ENCODE assay signal across 8 cellular contexts in the genomic region with DNA sequence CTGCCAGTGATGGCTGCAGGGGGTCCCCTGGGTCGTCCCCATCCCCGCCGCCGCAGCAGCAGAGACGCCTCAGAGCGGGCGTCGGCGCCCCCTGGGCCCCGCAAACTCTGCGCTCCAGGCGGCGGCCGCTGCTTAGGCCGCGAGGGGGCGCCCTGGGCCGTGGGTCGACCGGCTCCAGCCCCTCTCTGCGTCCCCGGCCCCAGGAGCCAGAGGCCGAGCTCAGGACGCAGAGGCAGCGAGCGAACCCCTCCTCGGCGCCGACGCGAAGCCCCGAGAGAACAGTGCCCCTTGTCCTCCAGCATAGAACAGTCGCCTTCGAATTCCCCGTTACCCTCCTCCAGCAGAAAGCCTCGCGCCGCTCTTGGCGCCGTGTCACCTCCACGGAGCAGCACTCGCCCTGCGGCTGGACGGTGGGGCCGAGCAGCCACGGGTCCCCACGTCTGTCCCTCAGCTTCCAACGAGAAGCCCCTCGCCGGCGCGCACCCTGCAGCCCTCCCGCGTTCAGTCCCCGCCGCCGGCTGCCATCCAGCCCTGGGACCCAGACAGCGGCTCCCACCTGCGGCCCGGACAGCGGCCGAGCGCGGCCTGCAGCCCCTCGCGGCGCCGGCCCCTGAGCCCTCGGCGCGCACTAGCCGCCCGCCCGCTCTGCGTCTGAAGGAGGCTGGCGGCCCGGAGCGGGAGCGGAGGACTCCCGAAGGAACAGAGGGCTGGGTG.
A peak's percentile ranks its signal among the peaks of the same experiment; 100 is the strongest.
DNase-seq lines count a peak whose midpoint lies in the region; ATAC-seq, FAIRE-seq and TF ChIP-seq lines count a peak whose summit lies in the region.

No MANE protein-coding gene starts in this region.

- peaks cover 12% of the 10 kb centered on the region; the same call in 1 of the 2 replicates for H3K27me3 ChIP-seq in SJCRH30
- no peaks in the 10 kb centered on the region for H3K27me3 ChIP-seq in pancreas

- peaks cover 10% of the 10 kb centered on the region for H3K4me1 ChIP-seq in SJCRH30
- peaks cover 0 to 4% (median 3%) of the 10 kb centered on the region in 3 donors for H3K4me1 ChIP-seq in pancreas

- no peak for FAIRE-seq in pancreas (lab: Jason Lieb, UNC)

- DNase-seq in DMS114 treated with DMSO at 0.1 percent for 48 hours (lab: John Stamatoyannopoulos, UW; ENCODE audit: unreplicated experiment) = peak; percentile 39
- DNase-seq in SJCRH30 = peak; percentile 77 to 88
- DNase-seq in activated naive CD8-positive, alpha-beta T cell treated with anti-CD3 and anti-CD28 coated beads for 36 hours = peak; percentile 70
- peak; percentile 85 for DNase-seq in Right ventricle myocardium superior
- DNase-seq in pancreas = peak; percentile 53 to 93 (median 70)
- no peak for DNase-seq in mesenteric fat pad (ENCODE audit: low spot score)

- H3K4me1 Mint-ChIP-seq in activated naive CD8-positive, alpha-beta T cell treated with anti-CD3 and anti-CD28 coated beads for 36 hours = peaks cover 15% of the 10 kb centered on the region

- WGBS in pancreas, 2 donors = 0 to 1% methylated on average over 64 to 80 of the region's 80 CpGs

- TF ChIP-seq CTCF in pancreas (IDR thresholded peaks at IDR 0.05) = peak; percentile 74 to 92 (median 88)

- H3K27ac Mint-ChIP-seq in activated naive CD8-positive, alpha-beta T cell treated with anti-CD3 and anti-CD28 coated beads for 36 hours = no peak overlapping the region

- H3K36me3 Mint-ChIP-seq in activated naive CD8-positive, alpha-beta T cell treated with anti-CD3 and anti-CD28 coated beads for 36 hours = no peaks in the 10 kb centered on the region

- H3K27me3 Mint-ChIP-seq in activated naive CD8-positive, alpha-beta T cell treated with anti-CD3 and anti-CD28 coated beads for 36 hours = peaks cover 81% of the 10 kb centered on the region

- no peaks in the 10 kb centered on the region for H3K9me3 Mint-ChIP-seq in activated naive CD8-positive, alpha-beta T cell treated with anti-CD3 and anti-CD28 coated beads for 36 hours

- H3K27ac ChIP-seq in SJCRH30 (no peak overlapping the region), pancreas (peak overlapping the region in 3 of 4 donors; percentile 29 to 62 (median 60))

- H3K9me3 ChIP-seq in SJCRH30 (replicated peaks) (no peaks in the 10 kb centered on the region; the same call in 1 of the 2 replicates), pancreas (no peaks in the 10 kb centered on the region)

- intact Hi-C loops in Right ventricle myocardium superior (cut with DNase I) (loop anchor here (5.0 to 10.0 kb wide), 3 partner anchors 84 to 852 kb away; no protein-coding TSS in a partner anchor), pancreas (cut with DNase I) (loop anchor here in 2 of 3 donors (10.0 kb wide), 2 partner anchors 82 to 862 kb away; no protein-coding TSS in a partner anchor)

- ATAC-seq in GM19468 (IDR thresholded peaks at IDR 0.05; ENCODE audit: extremely low read depth, unreplicated experiment) (peak; percentile 49), HG03558 (IDR thresholded peaks at IDR 0.05; ENCODE audit: extremely low read depth, unreplicated experiment) (peak; percentile 46), Right ventricle myocardium superior (ENCODE audit: poor library complexity) (peak; percentile 92), pancreas (peak; percentile 85 to 94 (median 90))

- H3K36me3 ChIP-seq in SJCRH30 (no peaks in the 10 kb centered on the region), pancreas (no peaks in the 10 kb centered on the region)

- H3K4me3 Mint-ChIP-seq in activated naive CD8-positive, alpha-beta T cell treated with anti-CD3 and anti-CD28 coated beads for 36 hours = peak overlapping the region; percentile 74

- H3K4me3 ChIP-seq in SJCRH30 (peak overlapping the region; percentile 63), pancreas (peak overlapping the region; percentile 69 to 85 (median 83))
